ENCODE assay signal across 1 cellular context in genomic region chr2:98483257-98483861, GRCh38.
TF ChIP-seq lines count a peak whose summit lies in the region.

No MANE protein-coding gene starts in this region.

TF ChIP-seq in GM12878, 131 proteins besides CTCF, POLR2A, EP300 and RAD21 (continued from another document):
- TF ChIP-seq KAT2A (conservative IDR thresholded peaks at IDR 0.05; ENCODE audit: control insufficient read depth, low read depth, low read length), result no peak
- TF ChIP-seq ZNF24 (IDR thresholded peaks at IDR 0.05), result peak; percentile 73
- no peak for TF ChIP-seq FOS (IDR thresholded peaks at IDR 0.05; ENCODE audit: borderline replicate concordance, extremely low read depth, insufficient read length)
- TF ChIP-seq SUZ12 (IDR thresholded peaks at IDR 0.05; ENCODE audit: unreplicated experiment), result no peak
- peak; percentile 88 for TF ChIP-seq MLLT1 (IDR thresholded peaks at IDR 0.05)
TF ChIP-seq in GM12878: peak in this region for 68.
